ENCODE assay signal across 17 cellular contexts in the genomic region with DNA sequence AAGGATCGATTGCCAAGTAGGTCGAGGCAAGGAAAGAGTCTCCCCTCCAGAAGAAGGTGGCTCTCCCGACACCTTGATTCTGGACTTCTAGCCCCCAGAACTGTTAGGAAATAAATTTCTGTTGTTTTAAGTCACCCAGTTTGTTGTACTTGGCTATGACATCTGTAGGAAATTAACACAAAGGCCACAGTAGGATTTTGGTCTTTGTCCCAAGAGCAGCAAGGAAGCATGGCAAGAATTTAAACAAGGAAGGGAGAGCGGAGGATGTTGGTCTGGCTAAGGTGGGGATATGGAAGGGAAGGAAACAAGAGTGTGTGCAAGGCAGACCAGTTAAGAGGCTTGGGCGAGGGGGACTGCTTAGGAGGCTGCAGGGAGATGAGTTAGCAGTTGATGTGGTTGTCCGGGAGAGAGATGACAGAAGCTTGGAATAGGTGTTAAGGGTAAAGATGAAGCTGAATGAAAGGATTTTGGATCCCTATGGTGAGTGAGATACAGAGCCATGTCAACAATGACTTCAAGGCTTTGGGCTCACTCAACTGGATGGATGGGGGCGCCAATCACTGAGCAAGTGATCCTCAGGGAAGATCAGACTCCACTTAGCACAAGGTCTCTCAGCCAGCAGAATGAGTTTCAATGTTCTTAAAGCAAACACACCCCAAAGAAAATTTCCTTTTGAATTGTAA.
A peak's percentile ranks its signal among the peaks of the same experiment; 100 is the strongest.
DNase-seq lines count a peak whose midpoint lies in the region; FAIRE-seq and TF ChIP-seq lines count a peak whose summit lies in the region.
"Had no signal": no experiment of that assay in that cellular context is flagged by ENCODE, and none has a peak within 500 bp of the region (broad histone marks: within the 10 kb centered on the region; RNA-seq: fewer than 3 reads in every experiment).

No MANE protein-coding gene starts in this region.

- H3K9me2 ChIP-seq in neural cell (ENCODE audit: insufficient read depth, low read length): no peaks in the 10 kb centered on the region

- H3K27me3 Mint-ChIP-seq in chondrocyte (ENCODE audit: low read depth): no peaks in the 10 kb centered on the region
- H3K27me3 Mint-ChIP-seq: activated CD8-positive, alpha-beta T cell treated with anti-CD3 and anti-CD28 coated beads for 36 hours; activated naive CD8-positive, alpha-beta T cell had no signal

- no peaks in the 10 kb centered on the region for H3K27me3 ChIP-seq in BLaER1
- no peaks in the 10 kb centered on the region for H3K27me3 ChIP-seq in neural cell (ENCODE audit: insufficient read depth, low read depth, low read length)
- H3K27me3 ChIP-seq: suprapubic skin had no signal

- no peak overlapping the region for H3K4me3 Mint-ChIP-seq in chondrocyte (ENCODE audit: unreplicated experiment)
- H3K4me3 Mint-ChIP-seq: activated CD8-positive, alpha-beta T cell treated with anti-CD3 and anti-CD28 coated beads for 36 hours; activated naive CD8-positive, alpha-beta T cell; activated T-cell treated with anti-CD3 and anti-CD28 coated beads, Interleukin-2, amount 50 U/mL, for 72 hours had no signal

- H3K27ac Mint-ChIP-seq in chondrocyte (ENCODE audit: unreplicated experiment): peak overlapping the region; percentile 41
- H3K27ac Mint-ChIP-seq: activated CD8-positive, alpha-beta T cell treated with anti-CD3 and anti-CD28 coated beads for 36 hours; activated naive CD8-positive, alpha-beta T cell; activated T-cell treated with anti-CD3 and anti-CD28 coated beads, Interleukin-2, amount 50 U/mL, for 72 hours had no signal

- H3K4me2 ChIP-seq in BLaER1 (peak overlapping the region; percentile 10; the same call in 1 of the 2 replicates), neural cell (ENCODE audit: low read length) (no peak overlapping the region)

- no peaks in the 10 kb centered on the region for H3K36me3 ChIP-seq in BLaER1
- H3K36me3 ChIP-seq in neural cell (ENCODE audit: insufficient read depth, low read length): no peaks in the 10 kb centered on the region
- no peaks in the 10 kb centered on the region for H3K36me3 ChIP-seq in kidney (ENCODE audit: control insufficient read depth in 1 of 2, insufficient read depth in 2 of 2, low read length in 2 of 2)
- H3K36me3 ChIP-seq: suprapubic skin had no signal

- no peak overlapping the region for H2AFZ ChIP-seq in neural cell (ENCODE audit: low read depth, low read length)

- peaks cover 16% of the 10 kb centered on the region for H3K9me3 ChIP-seq in BLaER1
- H3K9me3 ChIP-seq in neural cell (ENCODE audit: low read length): no peaks in the 10 kb centered on the region
- H3K9me3 ChIP-seq in kidney (ENCODE audit: control insufficient read depth in 1 of 2, low read length in 2 of 2): no peaks in the 10 kb centered on the region
- H3K9me3 ChIP-seq: suprapubic skin had no signal

- peaks cover 9% of the 10 kb centered on the region for H3F3A ChIP-seq in neural cell (ENCODE audit: insufficient read depth, low read length, poor library complexity, severe bottlenecking)

- no peaks in the 10 kb centered on the region for H3K9me3 Mint-ChIP-seq in chondrocyte (ENCODE audit: low read depth)
- H3K9me3 Mint-ChIP-seq: activated CD8-positive, alpha-beta T cell treated with anti-CD3 and anti-CD28 coated beads for 36 hours; activated T-cell treated with anti-CD3 and anti-CD28 coated beads, Interleukin-2, amount 50 U/mL, for 72 hours had no signal

- H4K20me1 ChIP-seq in BLaER1 (no peaks in the 10 kb centered on the region), neural cell (ENCODE audit: insufficient read depth) (no peaks in the 10 kb centered on the region)

- H3K27ac ChIP-seq in BLaER1 (no peak overlapping the region), neural cell (ENCODE audit: low read length) (no peak overlapping the region), kidney (ENCODE audit: low read depth in 2 of 2, low read length in 2 of 2) (no peak overlapping the region)

- TF ChIP-seq CTCF in chondrocyte (IDR thresholded peaks at IDR 0.05): no peak
- TF ChIP-seq CTCF in neural cell (IDR thresholded peaks at IDR 0.05; ENCODE audit: poor library complexity, severe bottlenecking): no peak
- no peak for TF ChIP-seq CTCF in kidney (IDR thresholded peaks at IDR 0.05; ENCODE audit: borderline replicate concordance, extremely low read depth, insufficient read depth)

- no peak for TF ChIP-seq EP300 in neural cell (conservative IDR thresholded peaks at IDR 0.05; ENCODE audit: poor library complexity, severe bottlenecking)

- H3K4me3 ChIP-seq in BLaER1 (no peak overlapping the region), neural cell (ENCODE audit: low read length) (no peak overlapping the region), kidney (ENCODE audit: low read length in 2 of 2) (no peak overlapping the region)
- H3K4me3 ChIP-seq: suprapubic skin had no signal

- H3K79me2 ChIP-seq in neural cell (replicated peaks; ENCODE audit: insufficient read depth, low read length): no peaks in the 10 kb centered on the region

- intact Hi-C loops in kidney (cut with DNase I): no loop called here

- H3K9ac ChIP-seq in BLaER1 (no peak overlapping the region), neural cell (ENCODE audit: low read length) (no peak overlapping the region), kidney (ENCODE audit: low read length in 2 of 2) (no peak overlapping the region)

- no peaks in the 10 kb centered on the region for H3K36me3 Mint-ChIP-seq in chondrocyte (ENCODE audit: low read depth)
- H3K36me3 Mint-ChIP-seq: activated naive CD8-positive, alpha-beta T cell had no signal

- peaks cover 67% of the 10 kb centered on the region for H3K4me1 Mint-ChIP-seq in chondrocyte (ENCODE audit: low read depth)

- FAIRE-seq in HTR-8/SVneo (lab: Jason Lieb, UNC) (peak; percentile 55), kidney (lab: Jason Lieb, UNC) (no peak)
- FAIRE-seq: keratinocyte had no signal

- no peak for DNase-seq in HTR-8/SVneo (ENCODE audit: insufficient read length, low spot score)
- no peak for DNase-seq in chondrocyte (ENCODE audit: low spot score)
- DNase-seq in pons (ENCODE audit: low spot score): no peak
- no peak for DNase-seq in NCI-H345 treated with DMSO at 0.1 percent for 48 hours (lab: John Stamatoyannopoulos, UW; ENCODE audit: unreplicated experiment)
- no peak for DNase-seq in kidney
- no peak for DNase-seq in NCI-H774 (lab: John Stamatoyannopoulos, UW)
- DNase-seq: activated CD8-positive, alpha-beta T cell treated with anti-CD3 and anti-CD28 coated beads for 36 hours; activated T-cell treated with anti-CD3 and anti-CD28 coated beads, Interleukin-2, amount 50 U/mL, for 72 hours; hippocampal formation; NCI-H1105 treated with DMSO at 0.1 percent for 48 hours; occipital lobe; stimulated activated CD4-positive, alpha-beta T cell treated with anti-CD3 and anti-CD28 coated beads, Interleukin-4, amount 100 ng/mL, for 1 hour had no signal

- H3K4me1 ChIP-seq in BLaER1 (peaks cover 80% of the 10 kb centered on the region), kidney (ENCODE audit: control insufficient read depth in 1 of 2, insufficient read depth in 1 of 2, low read depth in 1 of 2, low read length in 2 of 2) (peaks cover 8 to 22% of the 10 kb centered on the region in 2 donors)

- TF ChIP-seq RAD21 in neural cell (conservative IDR thresholded peaks at IDR 0.05): no peak

TF ChIP-seq in neural cell, 6 proteins besides CTCF, POLR2A, EP300 and RAD21:
- TF ChIP-seq, protein P1, sequence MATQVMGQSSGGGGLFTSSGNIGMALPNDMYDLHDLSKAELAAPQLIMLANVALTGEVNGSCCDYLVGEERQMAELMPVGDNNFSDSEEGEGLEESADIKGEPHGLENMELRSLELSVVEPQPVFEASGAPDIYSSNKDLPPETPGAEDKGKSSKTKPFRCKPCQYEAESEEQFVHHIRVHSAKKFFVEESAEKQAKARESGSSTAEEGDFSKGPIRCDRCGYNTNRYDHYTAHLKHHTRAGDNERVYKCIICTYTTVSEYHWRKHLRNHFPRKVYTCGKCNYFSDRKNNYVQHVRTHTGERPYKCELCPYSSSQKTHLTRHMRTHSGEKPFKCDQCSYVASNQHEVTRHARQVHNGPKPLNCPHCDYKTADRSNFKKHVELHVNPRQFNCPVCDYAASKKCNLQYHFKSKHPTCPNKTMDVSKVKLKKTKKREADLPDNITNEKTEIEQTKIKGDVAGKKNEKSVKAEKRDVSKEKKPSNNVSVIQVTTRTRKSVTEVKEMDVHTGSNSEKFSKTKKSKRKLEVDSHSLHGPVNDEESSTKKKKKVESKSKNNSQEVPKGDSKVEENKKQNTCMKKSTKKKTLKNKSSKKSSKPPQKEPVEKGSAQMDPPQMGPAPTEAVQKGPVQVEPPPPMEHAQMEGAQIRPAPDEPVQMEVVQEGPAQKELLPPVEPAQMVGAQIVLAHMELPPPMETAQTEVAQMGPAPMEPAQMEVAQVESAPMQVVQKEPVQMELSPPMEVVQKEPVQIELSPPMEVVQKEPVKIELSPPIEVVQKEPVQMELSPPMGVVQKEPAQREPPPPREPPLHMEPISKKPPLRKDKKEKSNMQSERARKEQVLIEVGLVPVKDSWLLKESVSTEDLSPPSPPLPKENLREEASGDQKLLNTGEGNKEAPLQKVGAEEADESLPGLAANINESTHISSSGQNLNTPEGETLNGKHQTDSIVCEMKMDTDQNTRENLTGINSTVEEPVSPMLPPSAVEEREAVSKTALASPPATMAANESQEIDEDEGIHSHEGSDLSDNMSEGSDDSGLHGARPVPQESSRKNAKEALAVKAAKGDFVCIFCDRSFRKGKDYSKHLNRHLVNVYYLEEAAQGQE (IDR thresholded peaks at IDR 0.05; ENCODE audit: borderline replicate concordance): no peak
- TF ChIP-seq POLR2AphosphoS5 (IDR thresholded peaks at IDR 0.05): peak; percentile 13
